In the genomic region with DNA sequence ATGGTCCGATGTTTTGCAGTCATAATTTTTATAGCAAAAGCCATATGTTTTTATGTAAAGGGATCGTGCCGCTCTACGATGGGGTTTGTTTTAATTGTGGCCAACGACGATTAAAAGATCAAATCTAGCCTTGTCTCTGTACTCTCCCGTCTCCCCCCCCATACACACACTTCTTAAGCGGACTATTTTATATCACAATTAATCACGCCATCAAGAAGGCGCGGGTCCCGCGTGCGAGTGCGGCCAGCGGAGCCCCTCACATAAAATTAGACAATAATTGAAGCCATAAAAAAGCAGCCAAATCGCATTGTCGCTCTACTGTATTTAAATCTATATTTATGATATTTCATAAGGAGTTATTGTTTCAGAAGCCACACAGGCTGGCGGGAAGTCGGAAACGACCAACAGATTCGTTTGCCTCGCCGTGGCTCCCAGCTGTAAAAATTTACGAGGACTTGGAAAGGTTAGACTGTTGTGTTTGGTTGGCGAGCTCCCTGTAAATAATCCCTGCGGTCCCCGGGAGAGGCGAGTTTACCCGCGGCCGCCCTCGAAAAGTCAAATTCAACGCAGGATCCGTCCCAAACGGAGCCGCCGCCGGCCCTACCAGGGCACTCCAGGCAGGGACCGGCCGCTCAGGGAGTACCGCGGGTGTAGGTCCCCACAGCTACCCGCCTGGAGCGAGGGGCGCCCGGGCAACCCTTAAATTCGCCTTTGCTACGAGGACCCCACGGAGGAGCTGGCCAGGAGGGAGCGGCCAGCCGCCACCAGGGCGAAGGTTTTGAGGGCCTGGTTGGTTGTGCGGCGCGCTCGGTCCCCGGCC, we compare ENCODE assay signal across 10 cellular contexts. TPM values are rescaled to one million over a fixed set of nuclear protein-coding genes. Genes with fewer than 3 reads are reported as not detected.
DNase-seq lines count a peak whose midpoint lies in the region; ATAC-seq and TF ChIP-seq lines count a peak whose summit lies in the region.
"Had no signal": no experiment of that assay in that cellular context is flagged by ENCODE, and none has a peak within 500 bp of the region (broad histone marks: within the 10 kb centered on the region; RNA-seq: fewer than 3 reads in every experiment).

No MANE protein-coding gene starts in this region.

- no peak for TF ChIP-seq POLR2A in lower leg skin (IDR thresholded peaks at IDR 0.05)
- TF ChIP-seq POLR2A in tibial nerve (IDR thresholded peaks at IDR 0.05) = peak in 1 of 2 donors; percentile 3

- H3K27me3 ChIP-seq in tibial nerve = peaks cover 0 to 93% of the 10 kb centered on the region in 2 donors
- peaks cover 32 to 100% (median 95%) of the 10 kb centered on the region in 45 donors for H3K27me3 ChIP-seq in dorsolateral prefrontal cortex

- H3K27ac ChIP-seq in tibial nerve = peak overlapping the region; percentile 77 to 94 (median 88)
- H3K27ac ChIP-seq in dorsolateral prefrontal cortex = no peak overlapping the region

- peak overlapping the region; percentile 28 for H3K4me3 ChIP-seq in lower leg skin (ENCODE audit: low read depth, poor library complexity, severe bottlenecking)
- peak overlapping the region; percentile 47 to 74 (median 53) for H3K4me3 ChIP-seq in tibial nerve
- H3K4me3 ChIP-seq in dorsolateral prefrontal cortex = no peak overlapping the region

- peaks cover 2% of the 10 kb centered on the region for H3K4me1 Mint-ChIP-seq in activated CD4-positive, alpha-beta T cell treated with anti-CD3 and anti-CD28 coated beads, Interleukin-2, amount 10 ng/mL, durations not matched to agents 24 days and 14 days
- peaks cover 4% of the 10 kb centered on the region for H3K4me1 Mint-ChIP-seq in activated T-helper 1 cell treated with anti-CD3 and anti-CD28 coated beads, Interleukin-12 subunit alpha, Interleukin-12 subunit beta, Interleukin-2, Interleukin-4 antibody, amounts not matched to agents 30 ng/mL and 10 ng/mL and 1 ng/mL, durations not matched to agents 14 hours and 24 hours and 36 hours (ENCODE audit: low read depth)

- peak overlapping the region; percentile 75 for H3K27ac Mint-ChIP-seq in activated CD4-positive, alpha-beta T cell treated with anti-CD3 and anti-CD28 coated beads, Interleukin-2, amount 10 ng/mL, durations not matched to agents 24 days and 14 days
- H3K27ac Mint-ChIP-seq in activated T-helper 1 cell treated with anti-CD3 and anti-CD28 coated beads, Interleukin-12 subunit alpha, Interleukin-12 subunit beta, Interleukin-2, Interleukin-4 antibody, amounts not matched to agents 30 ng/mL and 10 ng/mL and 1 ng/mL, durations not matched to agents 14 hours and 24 hours and 36 hours = peak overlapping the region; percentile 83

- peak in 1 of 2 donors; percentile 6 for TF ChIP-seq EP300 in tibial nerve (IDR thresholded peaks at IDR 0.05)

- H3K36me3 ChIP-seq in tibial nerve = no peaks in the 10 kb centered on the region

- H3K4me1 ChIP-seq in tibial nerve = peaks cover 0 to 79% (median 15%) of the 10 kb centered on the region in 4 donors

- no peaks in the 10 kb centered on the region for H3K9me3 ChIP-seq in tibial nerve

- DNase-seq in activated CD4-positive, alpha-beta T cell treated with anti-CD3 and anti-CD28 coated beads, Interleukin-2, amount 10 ng/mL, durations not matched to agents 24 days and 14 days = peak; percentile 63
- no peak for DNase-seq in activated CD4-positive, alpha-beta T cell treated with anti-CD3 and anti-CD28 coated beads, Interleukin-2, amount 50 U/mL, for 4 hours
- DNase-seq in activated T-helper 1 cell treated with anti-CD3 and anti-CD28 coated beads, Interleukin-12 subunit alpha, Interleukin-12 subunit beta, Interleukin-2, Interleukin-4 antibody, amounts not matched to agents 30 ng/mL and 10 ng/mL and 1 ng/mL, durations not matched to agents 14 hours and 24 hours and 36 hours (ENCODE audit: low spot score) = no peak
- DNase-seq in lower leg skin (ENCODE audit: low spot score in 2 of 2) (no peak), tibial nerve (ENCODE audit: low spot score in 2 of 2) (peak in 1 of 2 donors; percentile 66), dorsolateral prefrontal cortex (no peak)
- DNase-seq: hypothalamus, NCI-H2029 had no signal

- TF ChIP-seq CTCF in lower leg skin (IDR thresholded peaks at IDR 0.05) (no peak), tibial nerve (IDR thresholded peaks at IDR 0.05) (no peak), dorsolateral prefrontal cortex (IDR thresholded peaks at IDR 0.05 in 54 of 56, conservative IDR thresholded peaks at IDR 0.05 in 2 of 56; ENCODE audit: low read depth in 1 of 56, partially characterized antibody in 56 of 56) (no peak)

- no peak for ATAC-seq in HG03354 (IDR thresholded peaks at IDR 0.05; ENCODE audit: poor library complexity, severe bottlenecking, unreplicated experiment)
- ATAC-seq in GM21390 (IDR thresholded peaks at IDR 0.05; ENCODE audit: unreplicated experiment) = no peak

- intact Hi-C loops in activated CD4-positive, alpha-beta T cell treated with anti-CD3 and anti-CD28 coated beads, Interleukin-2, amount 10 ng/mL, durations not matched to agents 24 days and 14 days (cut with micrococcal nuclease) = loop anchor here (2.0 kb wide), 1 partner anchor 15 kb away; no protein-coding TSS in a partner anchor
- intact Hi-C loops in activated T-helper 1 cell treated with anti-CD3 and anti-CD28 coated beads, Interleukin-12 subunit alpha, Interleukin-12 subunit beta, Interleukin-2, Interleukin-4 antibody, amounts not matched to agents 30 ng/mL and 10 ng/mL and 1 ng/mL, durations not matched to agents 14 hours and 24 hours and 36 hours (cut with micrococcal nuclease) = no loop called here
- intact Hi-C loops in lower leg skin (cut with DNase I; ENCODE audit: low total_unique reads) (loop anchor here (5.0 to 10.0 kb wide), 2 partner anchors 961 to 1309 kb away; a partner anchor contains a TSS), dorsolateral prefrontal cortex (cut with DNase I) (loop anchor here in 1 of 2 donors (10.0 kb wide), 1 partner anchor 1311 kb away; no protein-coding TSS in a partner anchor)

- H3K9me3 Mint-ChIP-seq in activated CD4-positive, alpha-beta T cell treated with anti-CD3 and anti-CD28 coated beads, Interleukin-2, amount 10 ng/mL, durations not matched to agents 24 days and 14 days = peaks cover 3% of the 10 kb centered on the region
- no peaks in the 10 kb centered on the region for H3K9me3 Mint-ChIP-seq in activated T-helper 1 cell treated with anti-CD3 and anti-CD28 coated beads, Interleukin-12 subunit alpha, Interleukin-12 subunit beta, Interleukin-2, Interleukin-4 antibody, amounts not matched to agents 30 ng/mL and 10 ng/mL and 1 ng/mL, durations not matched to agents 14 hours and 24 hours and 36 hours

- H3K36me3 Mint-ChIP-seq in activated CD4-positive, alpha-beta T cell treated with anti-CD3 and anti-CD28 coated beads, Interleukin-2, amount 10 ng/mL, durations not matched to agents 24 days and 14 days (ENCODE audit: low read depth) = peaks cover 8% of the 10 kb centered on the region
- peaks cover 2% of the 10 kb centered on the region for H3K36me3 Mint-ChIP-seq in activated T-helper 1 cell treated with anti-CD3 and anti-CD28 coated beads, Interleukin-12 subunit alpha, Interleukin-12 subunit beta, Interleukin-2, Interleukin-4 antibody, amounts not matched to agents 30 ng/mL and 10 ng/mL and 1 ng/mL, durations not matched to agents 14 hours and 24 hours and 36 hours (ENCODE audit: low read depth)

- peaks cover 73% of the 10 kb centered on the region for H3K27me3 Mint-ChIP-seq in activated CD4-positive, alpha-beta T cell treated with anti-CD3 and anti-CD28 coated beads, Interleukin-2, amount 10 ng/mL, durations not matched to agents 24 days and 14 days
- H3K27me3 Mint-ChIP-seq in activated T-helper 1 cell treated with anti-CD3 and anti-CD28 coated beads, Interleukin-12 subunit alpha, Interleukin-12 subunit beta, Interleukin-2, Interleukin-4 antibody, amounts not matched to agents 30 ng/mL and 10 ng/mL and 1 ng/mL, durations not matched to agents 14 hours and 24 hours and 36 hours (ENCODE audit: insufficient read depth) = peaks cover 74% of the 10 kb centered on the region

- H3K4me3 Mint-ChIP-seq in activated CD4-positive, alpha-beta T cell treated with anti-CD3 and anti-CD28 coated beads, Interleukin-2, amount 10 ng/mL, durations not matched to agents 24 days and 14 days = no peak overlapping the region
- no peak overlapping the region for H3K4me3 Mint-ChIP-seq in activated T-helper 1 cell treated with anti-CD3 and anti-CD28 coated beads, Interleukin-12 subunit alpha, Interleukin-12 subunit beta, Interleukin-2, Interleukin-4 antibody, amounts not matched to agents 30 ng/mL and 10 ng/mL and 1 ng/mL, durations not matched to agents 14 hours and 24 hours and 36 hours

- 9% methylated on average over 35 to 46 of the region's 58 CpGs for WGBS in lower leg skin, 2 donors
- WGBS in tibial nerve, 2 donors = 5 to 7% methylated on average over 52 to 56 of the region's 58 CpGs

RNA-seq across cellular contexts. Expression of a gene that starts 0.5 kb away (rescaled TPM):
- total RNA-seq in activated CD4-positive, alpha-beta T cell treated with anti-CD3 and anti-CD28 coated beads, Interleukin-2, amount 10 ng/mL, durations not matched to agents 24 days and 14 days = not detected in 2 replicates
- not detected in 2 replicates for total RNA-seq in activated T-helper 1 cell treated with anti-CD3 and anti-CD28 coated beads, Interleukin-12 subunit alpha, Interleukin-12 subunit beta, Interleukin-2, Interleukin-4 antibody, amounts not matched to agents 30 ng/mL and 10 ng/mL and 1 ng/mL, durations not matched to agents 14 hours and 24 hours and 36 hours
- total RNA-seq in lower leg skin (10 to 100 TPM; 43.1 to 50.1 (median 46.9) TPM), tibial nerve (10 to 100 TPM; 10.5 to 13.8 (median 12.7) TPM), dorsolateral prefrontal cortex (not detected)

RNA-seq across cellular contexts. Expression of a gene that starts 8.3 kb away (rescaled TPM):
- total RNA-seq in activated CD4-positive, alpha-beta T cell treated with anti-CD3 and anti-CD28 coated beads, Interleukin-2, amount 10 ng/mL, durations not matched to agents 24 days and 14 days = not detected in 2 replicates
- total RNA-seq in activated T-helper 1 cell treated with anti-CD3 and anti-CD28 coated beads, Interleukin-12 subunit alpha, Interleukin-12 subunit beta, Interleukin-2, Interleukin-4 antibody, amounts not matched to agents 30 ng/mL and 10 ng/mL and 1 ng/mL, durations not matched to agents 14 hours and 24 hours and 36 hours = not detected in 2 replicates
- total RNA-seq in lower leg skin (10 to 100 TPM in 1 of 4 donors, 1 to 10 TPM in 3; 4.9 to 11.2 (median 6.7) TPM), tibial nerve (10 to 100 TPM; 19.0 to 34.1 (median 24.9) TPM), dorsolateral prefrontal cortex (under 1 TPM in 1 of 120 experiments, not detected in 119; 0.46 TPM)

RNA-seq across cellular contexts. Expression of a gene that starts 9.4 kb away (rescaled TPM):
- total RNA-seq in activated CD4-positive, alpha-beta T cell treated with anti-CD3 and anti-CD28 coated beads, Interleukin-2, amount 10 ng/mL, durations not matched to agents 24 days and 14 days = not detected in 2 replicates
- total RNA-seq in activated T-helper 1 cell treated with anti-CD3 and anti-CD28 coated beads, Interleukin-12 subunit alpha, Interleukin-12 subunit beta, Interleukin-2, Interleukin-4 antibody, amounts not matched to agents 30 ng/mL and 10 ng/mL and 1 ng/mL, durations not matched to agents 14 hours and 24 hours and 36 hours = not detected in 2 replicates
- total RNA-seq in lower leg skin (10 to 100 TPM; 10.0 to 26.1 (median 18.1) TPM), tibial nerve (10 to 100 TPM in 2 of 4 donors, 1 to 10 TPM in 2; 8.7 to 16.9 (median 11.3) TPM), dorsolateral prefrontal cortex (not detected)

RNA-seq across cellular contexts. Expression of a gene that starts 13.5 kb away (rescaled TPM):
- not detected in 2 replicates for total RNA-seq in activated CD4-positive, alpha-beta T cell treated with anti-CD3 and anti-CD28 coated beads, Interleukin-2, amount 10 ng/mL, durations not matched to agents 24 days and 14 days
- not detected in 2 replicates for total RNA-seq in activated T-helper 1 cell treated with anti-CD3 and anti-CD28 coated beads, Interleukin-12 subunit alpha, Interleukin-12 subunit beta, Interleukin-2, Interleukin-4 antibody, amounts not matched to agents 30 ng/mL and 10 ng/mL and 1 ng/mL, durations not matched to agents 14 hours and 24 hours and 36 hours
- 10 to 100 TPM in 2 of 4 donors, 1 to 10 TPM in 2; 4.9 to 20.2 (median 13.2) TPM for total RNA-seq in lower leg skin
- 10 to 100 TPM in 1 of 4 donors, 1 to 10 TPM in 3; 7.0 to 18.8 (median 8.7) TPM for total RNA-seq in tibial nerve
- total RNA-seq in dorsolateral prefrontal cortex = under 1 TPM in 2 of 120 experiments, not detected in 118; 0.17 to 0.88 TPM

RNA-seq across cellular contexts. Expression of a gene that starts 18.3 kb away (rescaled TPM):
- not detected in 2 replicates for total RNA-seq in activated CD4-positive, alpha-beta T cell treated with anti-CD3 and anti-CD28 coated beads, Interleukin-2, amount 10 ng/mL, durations not matched to agents 24 days and 14 days
- total RNA-seq in activated T-helper 1 cell treated with anti-CD3 and anti-CD28 coated beads, Interleukin-12 subunit alpha, Interleukin-12 subunit beta, Interleukin-2, Interleukin-4 antibody, amounts not matched to agents 30 ng/mL and 10 ng/mL and 1 ng/mL, durations not matched to agents 14 hours and 24 hours and 36 hours = not detected in 2 replicates
- 10 to 100 TPM in 3 of 4 donors, 1 to 10 TPM in 1; 5.7 to 15.4 (median 12.4) TPM for total RNA-seq in lower leg skin
- 10 to 100 TPM; 11.1 to 30.9 (median 18.7) TPM for total RNA-seq in tibial nerve
- total RNA-seq in dorsolateral prefrontal cortex = not detected

Comparison
In these comparisons a context has a peak if more than half of its experiments do, and no peak if none do; other contexts are left out.
1. H3K4me3 ChIP-seq: peak in lower leg skin (single experiment) and tibial nerve (4 of 4); none in dorsolateral prefrontal cortex (0 of 59).
2. H3K27ac ChIP-seq: peak in tibial nerve (4 of 4); none in dorsolateral prefrontal cortex (0 of 59).
3. RNA of a gene that starts 0.5 kb away (total RNA-seq): 43.1 to 50.1 TPM in lower leg skin and 10.5 to 13.8 TPM in tibial nerve; not detected in activated CD4-positive, alpha-beta T cell treated with anti-CD3 and anti-CD28 coated beads, Interleukin-2, amount 10 ng/mL, durations not matched to agents 24 days and 14 days, not detected in activated T-helper 1 cell treated with anti-CD3 and anti-CD28 coated beads, Interleukin-12 subunit alpha, Interleukin-12 subunit beta, Interleukin-2, Interleukin-4 antibody, amounts not matched to agents 30 ng/mL and 10 ng/mL and 1 ng/mL, durations not matched to agents 14 hours and 24 hours and 36 hours and not detected in dorsolateral prefrontal cortex; every median in the first group is over 4 times any median in the second.